Comparison of ENCODE assay signal across 2 cellular contexts in genomic region chr11:126102436-126102894, GRCh38.
TF ChIP-seq lines count a peak whose summit lies in the region.

No MANE protein-coding gene starts in this region.

TF ChIP-seq in H1, 55 proteins besides CTCF, POLR2A, EP300 and RAD21 (continued from another document):
- no peak for TF ChIP-seq CREB1 (IDR thresholded peaks at IDR 0.05)
- TF ChIP-seq SIX5 (IDR thresholded peaks at IDR 0.05; ENCODE audit: low read depth, low read length), result no peak
- TF ChIP-seq RFX5 (IDR thresholded peaks at IDR 0.05; ENCODE audit: borderline replicate concordance, low read depth, low read length), result no peak
- TF ChIP-seq HDAC2 (IDR thresholded peaks at IDR 0.05; ENCODE audit: borderline replicate concordance in 1 of 2, low read depth in 2 of 2, low read length in 2 of 2), result no peak
- no peak for TF ChIP-seq SP4 (IDR thresholded peaks at IDR 0.05; ENCODE audit: low read length)
TF ChIP-seq in H1: peak in this region for 0.

TF ChIP-seq in HEK293T, 16 proteins besides CTCF, POLR2A, EP300 and RAD21 (continued from another document):
- TF ChIP-seq CTBP1 (IDR thresholded peaks at IDR 0.05; ENCODE audit: borderline replicate concordance) (no peak), L3MBTL2 (conservative IDR thresholded peaks at IDR 0.05) (no peak), ZNF384 (IDR thresholded peaks at IDR 0.05) (no peak), FOXA1 (IDR thresholded peaks at IDR 0.05) (no peak)
